In the genomic region with DNA sequence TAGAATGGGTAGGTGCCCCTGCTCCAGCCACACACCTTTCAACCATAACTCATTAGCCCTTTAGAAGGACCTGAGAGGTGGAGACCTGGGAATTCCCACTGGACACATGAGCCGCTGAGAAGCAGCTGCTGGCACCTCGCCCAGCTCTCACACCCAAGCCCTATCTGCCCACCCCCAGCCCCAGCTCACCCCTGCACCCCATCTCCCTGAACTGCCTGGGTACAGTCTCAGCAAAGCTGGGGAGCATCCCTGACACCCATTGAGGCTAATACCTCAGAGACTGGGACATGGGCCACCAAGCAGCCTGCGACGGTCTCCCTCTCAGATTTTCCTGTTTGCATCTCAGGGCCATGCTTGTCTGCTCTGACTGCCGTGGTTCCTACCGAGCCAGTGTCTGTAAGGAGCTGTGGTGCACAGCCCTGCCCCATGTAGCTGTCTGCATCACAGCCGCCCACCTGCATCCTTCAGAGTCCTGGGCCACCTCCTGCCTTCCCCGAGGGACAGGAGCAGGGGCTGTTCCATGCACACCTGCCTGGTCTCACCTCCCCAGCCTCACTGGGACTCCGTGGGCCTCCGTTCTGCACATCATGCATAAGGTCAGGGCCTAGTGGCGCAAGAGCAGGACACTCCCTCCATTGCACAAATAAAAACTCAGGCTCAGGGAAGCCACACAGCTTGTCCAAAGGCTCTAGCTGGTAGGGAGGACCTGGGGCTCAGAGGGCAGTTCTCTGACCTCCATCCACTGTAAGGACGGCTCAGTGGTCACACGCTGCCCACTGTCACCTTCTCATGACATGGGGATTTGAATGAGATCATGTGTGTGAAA, we compare ENCODE assay signal across 1 cellular context.
A peak's percentile ranks its signal among the peaks of the same experiment; 100 is the strongest.
TF ChIP-seq lines count a peak whose summit lies in the region.

No MANE protein-coding gene starts in this region.

TF ChIP-seq in HepG2, 621 proteins besides CTCF, POLR2A, EP300 and RAD21 (continued from another document and continues in another):
- TF ChIP-seq RELA (CRISPR knock-in tag; IDR thresholded peaks at IDR 0.05), result no peak
- no peak for TF ChIP-seq ZNF891 (CRISPR knock-in tag; IDR thresholded peaks at IDR 0.05)
- 0 out of 2 replicates have a peak, but pooled peaks have one; percentile 23 for TF ChIP-seq MYC (CRISPR knock-in tag; IDR thresholded peaks at IDR 0.05; ENCODE audit: borderline replicate concordance)
- TF ChIP-seq SAFB2 (CRISPR knock-in tag; IDR thresholded peaks at IDR 0.05; ENCODE audit: borderline replicate concordance, low read depth), result no peak
- TF ChIP-seq ZNF883 (CRISPR knock-in tag; IDR thresholded peaks at IDR 0.05; ENCODE audit: not compliant biosample characterization), result peak; percentile 42
- TF ChIP-seq ZNF724P (CRISPR knock-in tag; IDR thresholded peaks at IDR 0.05; ENCODE audit: borderline replicate concordance), result no peak
- TF ChIP-seq MTF1 (CRISPR knock-in tag; IDR thresholded peaks at IDR 0.05), result no peak
- no peak for TF ChIP-seq ZBTB7B (CRISPR knock-in tag; IDR thresholded peaks at IDR 0.05)
- TF ChIP-seq RNF2 (conservative IDR thresholded peaks at IDR 0.05; ENCODE audit: low read depth), result no peak
- no peak for TF ChIP-seq RFXANK (CRISPR knock-in tag; IDR thresholded peaks at IDR 0.05)
- no peak for TF ChIP-seq TCF12 (IDR thresholded peaks at IDR 0.05)
- TF ChIP-seq TCF12 (CRISPR knock-in tag; IDR thresholded peaks at IDR 0.05), result no peak
- TF ChIP-seq ZNF577 (CRISPR knock-in tag; IDR thresholded peaks at IDR 0.05; ENCODE audit: borderline replicate concordance, low read depth), result no peak
- TF ChIP-seq, protein P1, sequence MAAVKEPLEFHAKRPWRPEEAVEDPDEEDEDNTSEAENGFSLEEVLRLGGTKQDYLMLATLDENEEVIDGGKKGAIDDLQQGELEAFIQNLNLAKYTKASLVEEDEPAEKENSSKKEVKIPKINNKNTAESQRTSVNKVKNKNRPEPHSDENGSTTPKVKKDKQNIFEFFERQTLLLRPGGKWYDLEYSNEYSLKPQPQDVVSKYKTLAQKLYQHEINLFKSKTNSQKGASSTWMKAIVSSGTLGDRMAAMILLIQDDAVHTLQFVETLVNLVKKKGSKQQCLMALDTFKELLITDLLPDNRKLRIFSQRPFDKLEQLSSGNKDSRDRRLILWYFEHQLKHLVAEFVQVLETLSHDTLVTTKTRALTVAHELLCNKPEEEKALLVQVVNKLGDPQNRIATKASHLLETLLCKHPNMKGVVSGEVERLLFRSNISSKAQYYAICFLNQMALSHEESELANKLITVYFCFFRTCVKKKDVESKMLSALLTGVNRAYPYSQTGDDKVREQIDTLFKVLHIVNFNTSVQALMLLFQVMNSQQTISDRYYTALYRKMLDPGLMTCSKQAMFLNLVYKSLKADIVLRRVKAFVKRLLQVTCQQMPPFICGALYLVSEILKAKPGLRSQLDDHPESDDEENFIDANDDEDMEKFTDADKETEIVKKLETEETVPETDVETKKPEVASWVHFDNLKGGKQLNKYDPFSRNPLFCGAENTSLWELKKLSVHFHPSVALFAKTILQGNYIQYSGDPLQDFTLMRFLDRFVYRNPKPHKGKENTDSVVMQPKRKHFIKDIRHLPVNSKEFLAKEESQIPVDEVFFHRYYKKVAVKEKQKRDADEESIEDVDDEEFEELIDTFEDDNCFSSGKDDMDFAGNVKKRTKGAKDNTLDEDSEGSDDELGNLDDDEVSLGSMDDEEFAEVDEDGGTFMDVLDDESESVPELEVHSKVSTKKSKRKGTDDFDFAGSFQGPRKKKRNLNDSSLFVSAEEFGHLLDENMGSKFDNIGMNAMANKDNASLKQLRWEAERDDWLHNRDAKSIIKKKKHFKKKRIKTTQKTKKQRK (IDR thresholded peaks at IDR 0.05; ENCODE audit: low read length), result no peak
- no peak for TF ChIP-seq RORA (CRISPR knock-in tag; IDR thresholded peaks at IDR 0.05)
- no peak for TF ChIP-seq ZNF33B (CRISPR knock-in tag; IDR thresholded peaks at IDR 0.05)
- peak; percentile 69; the same call in 1 of the 2 replicates for TF ChIP-seq PITX1 (CRISPR knock-in tag; IDR thresholded peaks at IDR 0.05)
- no peak for TF ChIP-seq ISL2 (CRISPR knock-in tag; IDR thresholded peaks at IDR 0.05)
- TF ChIP-seq, protein P2, sequence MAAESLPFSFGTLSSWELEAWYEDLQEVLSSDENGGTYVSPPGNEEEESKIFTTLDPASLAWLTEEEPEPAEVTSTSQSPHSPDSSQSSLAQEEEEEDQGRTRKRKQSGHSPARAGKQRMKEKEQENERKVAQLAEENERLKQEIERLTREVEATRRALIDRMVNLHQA (CRISPR knock-in tag; IDR thresholded peaks at IDR 0.05), result no peak
- TF ChIP-seq MLLT10 (CRISPR knock-in tag; IDR thresholded peaks at IDR 0.05), result no peak
- TF ChIP-seq, protein P3, sequence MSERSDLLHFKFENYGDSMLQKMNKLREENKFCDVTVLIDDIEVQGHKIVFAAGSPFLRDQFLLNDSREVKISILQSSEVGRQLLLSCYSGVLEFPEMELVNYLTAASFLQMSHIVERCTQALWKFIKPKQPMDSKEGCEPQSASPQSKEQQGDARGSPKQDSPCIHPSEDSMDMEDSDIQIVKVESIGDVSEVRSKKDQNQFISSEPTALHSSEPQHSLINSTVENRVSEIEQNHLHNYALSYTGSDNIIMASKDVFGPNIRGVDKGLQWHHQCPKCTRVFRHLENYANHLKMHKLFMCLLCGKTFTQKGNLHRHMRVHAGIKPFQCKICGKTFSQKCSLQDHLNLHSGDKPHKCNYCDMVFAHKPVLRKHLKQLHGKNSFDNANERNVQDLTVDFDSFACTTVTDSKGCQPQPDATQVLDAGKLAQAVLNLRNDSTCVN (CRISPR knock-in tag; IDR thresholded peaks at IDR 0.05; ENCODE audit: borderline replicate concordance), result no peak
- no peak for TF ChIP-seq ZSCAN20 (CRISPR knock-in tag; IDR thresholded peaks at IDR 0.05; ENCODE audit: borderline replicate concordance)
- TF ChIP-seq YEATS4 (CRISPR knock-in tag; IDR thresholded peaks at IDR 0.05; ENCODE audit: borderline replicate concordance), result no peak
- TF ChIP-seq, protein P4, sequence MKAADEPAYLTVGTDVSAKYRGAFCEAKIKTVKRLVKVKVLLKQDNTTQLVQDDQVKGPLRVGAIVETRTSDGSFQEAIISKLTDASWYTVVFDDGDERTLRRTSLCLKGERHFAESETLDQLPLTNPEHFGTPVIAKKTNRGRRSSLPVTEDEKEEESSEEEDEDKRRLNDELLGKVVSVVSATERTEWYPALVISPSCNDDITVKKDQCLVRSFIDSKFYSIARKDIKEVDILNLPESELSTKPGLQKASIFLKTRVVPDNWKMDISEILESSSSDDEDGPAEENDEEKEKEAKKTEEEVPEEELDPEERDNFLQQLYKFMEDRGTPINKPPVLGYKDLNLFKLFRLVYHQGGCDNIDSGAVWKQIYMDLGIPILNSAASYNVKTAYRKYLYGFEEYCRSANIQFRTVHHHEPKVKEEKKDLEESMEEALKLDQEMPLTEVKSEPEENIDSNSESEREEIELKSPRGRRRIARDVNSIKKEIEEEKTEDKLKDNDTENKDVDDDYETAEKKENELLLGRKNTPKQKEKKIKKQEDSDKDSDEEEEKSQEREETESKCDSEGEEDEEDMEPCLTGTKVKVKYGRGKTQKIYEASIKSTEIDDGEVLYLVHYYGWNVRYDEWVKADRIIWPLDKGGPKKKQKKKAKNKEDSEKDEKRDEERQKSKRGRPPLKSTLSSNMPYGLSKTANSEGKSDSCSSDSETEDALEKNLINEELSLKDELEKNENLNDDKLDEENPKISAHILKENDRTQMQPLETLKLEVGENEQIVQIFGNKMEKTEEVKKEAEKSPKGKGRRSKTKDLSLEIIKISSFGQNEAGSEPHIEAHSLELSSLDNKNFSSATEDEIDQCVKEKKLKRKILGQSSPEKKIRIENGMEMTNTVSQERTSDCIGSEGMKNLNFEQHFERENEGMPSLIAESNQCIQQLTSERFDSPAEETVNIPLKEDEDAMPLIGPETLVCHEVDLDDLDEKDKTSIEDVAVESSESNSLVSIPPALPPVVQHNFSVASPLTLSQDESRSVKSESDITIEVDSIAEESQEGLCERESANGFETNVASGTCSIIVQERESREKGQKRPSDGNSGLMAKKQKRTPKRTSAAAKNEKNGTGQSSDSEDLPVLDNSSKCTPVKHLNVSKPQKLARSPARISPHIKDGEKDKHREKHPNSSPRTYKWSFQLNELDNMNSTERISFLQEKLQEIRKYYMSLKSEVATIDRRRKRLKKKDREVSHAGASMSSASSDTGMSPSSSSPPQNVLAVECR (CRISPR knock-in tag; IDR thresholded peaks at IDR 0.05; ENCODE audit: borderline replicate concordance), result no peak
- TF ChIP-seq PRMT3 (CRISPR knock-in tag; IDR thresholded peaks at IDR 0.05; ENCODE audit: borderline replicate concordance, low read depth), result no peak
- TF ChIP-seq ZBTB8A (CRISPR knock-in tag; IDR thresholded peaks at IDR 0.05; ENCODE audit: borderline replicate concordance, low read depth), result no peak
- TF ChIP-seq CCDC6 (CRISPR knock-in tag; IDR thresholded peaks at IDR 0.05), result no peak
- no peak for TF ChIP-seq PAX8 (CRISPR knock-in tag; IDR thresholded peaks at IDR 0.05; ENCODE audit: borderline replicate concordance)
- TF ChIP-seq, protein P5, sequence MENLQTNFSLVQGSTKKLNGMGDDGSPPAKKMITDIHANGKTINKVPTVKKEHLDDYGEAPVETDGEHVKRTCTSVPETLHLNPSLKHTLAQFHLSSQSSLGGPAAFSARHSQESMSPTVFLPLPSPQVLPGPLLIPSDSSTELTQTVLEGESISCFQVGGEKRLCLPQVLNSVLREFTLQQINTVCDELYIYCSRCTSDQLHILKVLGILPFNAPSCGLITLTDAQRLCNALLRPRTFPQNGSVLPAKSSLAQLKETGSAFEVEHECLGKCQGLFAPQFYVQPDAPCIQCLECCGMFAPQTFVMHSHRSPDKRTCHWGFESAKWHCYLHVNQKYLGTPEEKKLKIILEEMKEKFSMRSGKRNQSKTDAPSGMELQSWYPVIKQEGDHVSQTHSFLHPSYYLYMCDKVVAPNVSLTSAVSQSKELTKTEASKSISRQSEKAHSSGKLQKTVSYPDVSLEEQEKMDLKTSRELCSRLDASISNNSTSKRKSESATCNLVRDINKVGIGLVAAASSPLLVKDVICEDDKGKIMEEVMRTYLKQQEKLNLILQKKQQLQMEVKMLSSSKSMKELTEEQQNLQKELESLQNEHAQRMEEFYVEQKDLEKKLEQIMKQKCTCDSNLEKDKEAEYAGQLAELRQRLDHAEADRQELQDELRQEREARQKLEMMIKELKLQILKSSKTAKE (CRISPR knock-in tag; IDR thresholded peaks at IDR 0.05; ENCODE audit: borderline replicate concordance), result no peak
- no peak for TF ChIP-seq CBX5 (CRISPR knock-in tag; IDR thresholded peaks at IDR 0.05; ENCODE audit: borderline replicate concordance)
- TF ChIP-seq, protein P6, sequence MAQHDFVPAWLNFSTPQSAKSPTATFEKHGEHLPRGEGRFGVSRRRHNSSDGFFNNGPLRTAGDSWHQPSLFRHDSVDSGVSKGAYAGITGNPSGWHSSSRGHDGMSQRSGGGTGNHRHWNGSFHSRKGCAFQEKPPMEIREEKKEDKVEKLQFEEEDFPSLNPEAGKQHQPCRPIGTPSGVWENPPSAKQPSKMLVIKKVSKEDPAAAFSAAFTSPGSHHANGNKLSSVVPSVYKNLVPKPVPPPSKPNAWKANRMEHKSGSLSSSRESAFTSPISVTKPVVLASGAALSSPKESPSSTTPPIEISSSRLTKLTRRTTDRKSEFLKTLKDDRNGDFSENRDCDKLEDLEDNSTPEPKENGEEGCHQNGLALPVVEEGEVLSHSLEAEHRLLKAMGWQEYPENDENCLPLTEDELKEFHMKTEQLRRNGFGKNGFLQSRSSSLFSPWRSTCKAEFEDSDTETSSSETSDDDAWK (CRISPR knock-in tag; IDR thresholded peaks at IDR 0.05), result no peak
- no peak for TF ChIP-seq NKX3-1 (CRISPR knock-in tag; IDR thresholded peaks at IDR 0.05)
- no peak for TF ChIP-seq ZMAT3 (CRISPR knock-in tag; conservative IDR thresholded peaks at IDR 0.05)
- no peak for TF ChIP-seq TSC22D2 (CRISPR knock-in tag; IDR thresholded peaks at IDR 0.05; ENCODE audit: borderline replicate concordance)
- no peak for TF ChIP-seq HNRNPL (IDR thresholded peaks at IDR 0.05; ENCODE audit: low read depth, low read length)
- no peak for TF ChIP-seq ZNF234 (CRISPR knock-in tag; conservative IDR thresholded peaks at IDR 0.05)
- peak; percentile 41; the same call in 1 of the 2 replicates for TF ChIP-seq HOXA3 (CRISPR knock-in tag; IDR thresholded peaks at IDR 0.05)
- TF ChIP-seq POLR2AphosphoS2 (IDR thresholded peaks at IDR 0.05; ENCODE audit: low read depth, low read length), result no peak
- TF ChIP-seq CC2D1A (CRISPR knock-in tag; IDR thresholded peaks at IDR 0.05), result no peak
- TF ChIP-seq, protein P7, sequence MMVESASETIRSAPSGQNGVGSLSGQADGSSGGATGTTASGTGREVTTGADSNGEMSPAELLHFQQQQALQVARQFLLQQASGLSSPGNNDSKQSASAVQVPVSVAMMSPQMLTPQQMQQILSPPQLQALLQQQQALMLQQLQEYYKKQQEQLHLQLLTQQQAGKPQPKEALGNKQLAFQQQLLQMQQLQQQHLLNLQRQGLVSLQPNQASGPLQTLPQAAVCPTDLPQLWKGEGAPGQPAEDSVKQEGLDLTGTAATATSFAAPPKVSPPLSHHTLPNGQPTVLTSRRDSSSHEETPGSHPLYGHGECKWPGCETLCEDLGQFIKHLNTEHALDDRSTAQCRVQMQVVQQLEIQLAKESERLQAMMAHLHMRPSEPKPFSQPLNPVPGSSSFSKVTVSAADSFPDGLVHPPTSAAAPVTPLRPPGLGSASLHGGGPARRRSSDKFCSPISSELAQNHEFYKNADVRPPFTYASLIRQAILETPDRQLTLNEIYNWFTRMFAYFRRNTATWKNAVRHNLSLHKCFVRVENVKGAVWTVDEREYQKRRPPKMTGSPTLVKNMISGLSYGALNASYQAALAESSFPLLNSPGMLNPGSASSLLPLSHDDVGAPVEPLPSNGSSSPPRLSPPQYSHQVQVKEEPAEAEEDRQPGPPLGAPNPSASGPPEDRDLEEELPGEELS (CRISPR knock-in tag; IDR thresholded peaks at IDR 0.05), result no peak
- no peak for TF ChIP-seq THAP11 (CRISPR knock-in tag; IDR thresholded peaks at IDR 0.05)
- no peak for TF ChIP-seq NCOA2 (CRISPR knock-in tag; IDR thresholded peaks at IDR 0.05)
- TF ChIP-seq DNMT1 (CRISPR knock-in tag; IDR thresholded peaks at IDR 0.05), result no peak
- no peak for TF ChIP-seq ZNF781 (CRISPR knock-in tag; IDR thresholded peaks at IDR 0.05; ENCODE audit: borderline replicate concordance, not compliant biosample characterization)
- TF ChIP-seq ZNF235 (CRISPR knock-in tag; IDR thresholded peaks at IDR 0.05; ENCODE audit: borderline replicate concordance), result no peak
- TF ChIP-seq STAG1 (CRISPR knock-in tag; IDR thresholded peaks at IDR 0.05), result no peak
- TF ChIP-seq, protein P8, sequence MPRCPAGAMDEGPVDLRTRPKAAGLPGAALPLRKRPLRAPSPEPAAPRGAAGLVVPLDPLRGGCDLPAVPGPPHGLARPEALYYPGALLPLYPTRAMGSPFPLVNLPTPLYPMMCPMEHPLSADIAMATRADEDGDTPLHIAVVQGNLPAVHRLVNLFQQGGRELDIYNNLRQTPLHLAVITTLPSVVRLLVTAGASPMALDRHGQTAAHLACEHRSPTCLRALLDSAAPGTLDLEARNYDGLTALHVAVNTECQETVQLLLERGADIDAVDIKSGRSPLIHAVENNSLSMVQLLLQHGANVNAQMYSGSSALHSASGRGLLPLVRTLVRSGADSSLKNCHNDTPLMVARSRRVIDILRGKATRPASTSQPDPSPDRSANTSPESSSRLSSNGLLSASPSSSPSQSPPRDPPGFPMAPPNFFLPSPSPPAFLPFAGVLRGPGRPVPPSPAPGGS (CRISPR knock-in tag; IDR thresholded peaks at IDR 0.05), result no peak
- no peak for TF ChIP-seq BORCS8-MEF2B (CRISPR knock-in tag; IDR thresholded peaks at IDR 0.05)
- no peak for TF ChIP-seq NFRKB (IDR thresholded peaks at IDR 0.05)
- TF ChIP-seq REL (CRISPR knock-in tag; conservative IDR thresholded peaks at IDR 0.05), result no peak
